ENCODE assay signal across 6 cellular contexts in genomic region chr9:18536554-18536953, GRCh38.
"Had no signal": no experiment of that assay in that cellular context is flagged by ENCODE, and none has a peak within 500 bp of the region (broad histone marks: within the 10 kb centered on the region; RNA-seq: fewer than 3 reads in every experiment).

No MANE protein-coding gene starts in this region.

- H3K27ac ChIP-seq: GM23248 had no signal

- H3K4me3 ChIP-seq: GM23248, K562 had no signal

- DNase-seq: GM23248, GOT3, H9, HCEC 1CT, IMR-90 had no signal

- ATAC-seq: K562 had no signal
